ENCODE assay signal across 8 cellular contexts in genomic region chr9:124660341-124660801, GRCh38.
A peak's percentile ranks its signal among the peaks of the same experiment; 100 is the strongest.
DNase-seq lines count a peak whose midpoint lies in the region; ATAC-seq and TF ChIP-seq lines count a peak whose summit lies in the region.

No MANE protein-coding gene starts in this region.

- H3K27me3 ChIP-seq in heart right ventricle (no peaks in the 10 kb centered on the region), psoas muscle (ENCODE audit: insufficient read depth in 3 of 3, low read length in 2 of 3) (no peaks in the 10 kb centered on the region)

- no peak for ATAC-seq in heart right ventricle
- no peak for ATAC-seq in Right ventricle myocardium inferior
- ATAC-seq in activated T-helper 17 cell treated with anti-CD3 and anti-CD28 coated beads, Interleukin-2, amount 50 U/mL, for 72 hours (replicated peaks), result no peak
- peak in 1 of 4 donors; percentile 21 for ATAC-seq in psoas muscle

- no peak overlapping the region for H3K27ac Mint-ChIP-seq in activated T-helper 17 cell treated with anti-CD3 and anti-CD28 coated beads, Interleukin-2, amount 50 U/mL, for 72 hours

- no peaks in the 10 kb centered on the region for H3K9me3 ChIP-seq in heart right ventricle
- no peaks in the 10 kb centered on the region for H3K9me3 ChIP-seq in psoas muscle

- peak overlapping the region; percentile 86 for H3K4me3 Mint-ChIP-seq in activated T-helper 17 cell treated with anti-CD3 and anti-CD28 coated beads, Interleukin-2, amount 50 U/mL, for 72 hours

- H3K27me3 Mint-ChIP-seq in activated T-helper 17 cell treated with anti-CD3 and anti-CD28 coated beads, Interleukin-2, amount 50 U/mL, for 72 hours, result peaks cover 29% of the 10 kb centered on the region

- no peaks in the 10 kb centered on the region for H3K36me3 Mint-ChIP-seq in activated T-helper 17 cell treated with anti-CD3 and anti-CD28 coated beads, Interleukin-2, amount 50 U/mL, for 72 hours (ENCODE audit: low read depth)

- WGBS in heart right ventricle, 2 donors, result 3 to 4% methylated on average over 11 of the region's 11 CpGs
- WGBS in psoas muscle, 3 donors, result 1 to 2% (median 2%) methylated on average over 11 of the region's 11 CpGs

- no peaks in the 10 kb centered on the region for H3K36me3 ChIP-seq in heart right ventricle
- no peaks in the 10 kb centered on the region for H3K36me3 ChIP-seq in psoas muscle (ENCODE audit: insufficient read depth in 1 of 2, low read depth in 1 of 2)

- no peaks in the 10 kb centered on the region for H3K9me3 Mint-ChIP-seq in activated T-helper 17 cell treated with anti-CD3 and anti-CD28 coated beads, Interleukin-2, amount 50 U/mL, for 72 hours

- TF ChIP-seq CTCF in heart right ventricle (IDR thresholded peaks at IDR 0.05) (no peak), psoas muscle (IDR thresholded peaks at IDR 0.05) (no peak)

- intact Hi-C loops in heart right ventricle (cut with DNase I), result no loop called here
- intact Hi-C loops in Right ventricle myocardium inferior (cut with DNase I), result no loop called here
- intact Hi-C loops in psoas muscle (cut with DNase I), result no loop called here

- H3K27ac ChIP-seq in heart right ventricle (peak overlapping the region in 7 of 10 donors; percentile 9 to 86 (median 84)), psoas muscle (peak overlapping the region; percentile 80)

- DNase-seq in heart right ventricle (no peak), Right ventricle myocardium inferior (ENCODE audit: missing footprints) (no peak), NCI-H2081 treated with DMSO at 0.1 percent for 48 hours (lab: John Stamatoyannopoulos, UW) (peak; percentile 53), glomerular visceral epithelial cell (ENCODE audit: extremely low spot score) (peak; percentile 88), psoas muscle (no peak)
- no peak for DNase-seq in NK-92 treated with Interleukin-12 subunit alpha and Interleukin-12 subunit beta, amount 100 ng/mL, for 24 hours (lab: John Stamatoyannopoulos, UW)
- DNase-seq in activated CD4-positive, CD25-positive, alpha-beta regulatory T cell treated with anti-CD3 and anti-CD28 coated beads, Interleukin-2, amount 50 U/mL, for 72 hours, result no peak

- H3K4me1 ChIP-seq in heart right ventricle (peaks cover 0 to 49% (median 20%) of the 10 kb centered on the region in 9 donors), psoas muscle (peaks cover 37% of the 10 kb centered on the region)

- H3K4me3 ChIP-seq in heart right ventricle (peak overlapping the region; percentile 15 to 68 (median 56)), psoas muscle (peak overlapping the region; percentile 74)

- H3K4me1 Mint-ChIP-seq in activated T-helper 17 cell treated with anti-CD3 and anti-CD28 coated beads, Interleukin-2, amount 50 U/mL, for 72 hours, result peaks cover 5% of the 10 kb centered on the region

Comparison
In these comparisons a context has a peak if more than half of its experiments do, and no peak if none do; other contexts are left out.
1. DNase-seq: peak in NCI-H2081 treated with DMSO at 0.1 percent for 48 hours (single experiment) and glomerular visceral epithelial cell (single experiment); none in heart right ventricle (0 of 2), Right ventricle myocardium inferior (single experiment), psoas muscle (0 of 2), NK-92 treated with Interleukin-12 subunit alpha and Interleukin-12 subunit beta, amount 100 ng/mL, for 24 hours (single experiment) and activated CD4-positive, CD25-positive, alpha-beta regulatory T cell treated with anti-CD3 and anti-CD28 coated beads, Interleukin-2, amount 50 U/mL, for 72 hours (single experiment).